21 cellular contexts compared by ENCODE assay signal in the genomic region with DNA sequence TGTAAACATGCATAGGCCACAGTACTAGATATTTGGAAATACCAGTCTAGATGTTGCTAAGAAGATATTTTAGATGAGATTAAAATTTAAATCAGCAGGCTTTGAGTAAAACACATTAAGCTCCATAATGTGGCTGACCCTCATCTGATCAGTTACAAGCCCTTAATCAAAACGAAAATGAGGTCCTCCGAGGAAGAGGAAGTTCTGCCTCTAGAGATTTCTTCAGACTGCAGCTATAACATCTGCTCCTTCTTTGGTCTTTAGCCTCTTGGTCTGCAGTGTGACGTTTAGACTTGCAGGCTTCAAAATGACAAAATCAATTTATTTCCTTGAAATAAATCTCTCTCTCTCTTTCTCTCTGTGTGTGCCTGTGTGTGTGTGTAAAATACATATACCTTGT.
DNase-seq lines count a peak whose midpoint lies in the region; ATAC-seq, FAIRE-seq and TF ChIP-seq lines count a peak whose summit lies in the region.
"Had no signal": no experiment of that assay in that cellular context is flagged by ENCODE, and none has a peak within 500 bp of the region (broad histone marks: within the 10 kb centered on the region; RNA-seq: fewer than 3 reads in every experiment).

No MANE protein-coding gene starts in this region.

- H3K27me3 ChIP-seq in GM23338 (ENCODE audit: insufficient read depth) = no peaks in the 10 kb centered on the region
- H3K27me3 ChIP-seq in MG63 = no peaks in the 10 kb centered on the region
- no peaks in the 10 kb centered on the region for H3K27me3 ChIP-seq in neural progenitor cell
- H3K27me3 ChIP-seq: spleen, vagina had no signal

- no peaks in the 10 kb centered on the region for H3K36me3 Mint-ChIP-seq in GM23338 (ENCODE audit: low read depth)
- no peaks in the 10 kb centered on the region for H3K36me3 Mint-ChIP-seq in neural progenitor cell
- H3K36me3 Mint-ChIP-seq in activated CD4-positive, alpha-beta memory T cell treated with anti-CD3 and anti-CD28 coated beads, Interleukin-2, amount 10 ng/mL, durations not matched to agents 7 days and 5 days (ENCODE audit: low read depth) = no peaks in the 10 kb centered on the region
- no peaks in the 10 kb centered on the region for H3K36me3 Mint-ChIP-seq in activated naive CD8-positive, alpha-beta T cell treated with anti-CD3 and anti-CD28 coated beads for 36 hours
- H3K36me3 Mint-ChIP-seq: brain had no signal

- H3K9me2 ChIP-seq in GM23338 (ENCODE audit: insufficient read depth) = no peaks in the 10 kb centered on the region

- H3K36me3 ChIP-seq in GM23338 (ENCODE audit: insufficient read depth) (no peaks in the 10 kb centered on the region), MG63 (no peaks in the 10 kb centered on the region), neural progenitor cell (no peaks in the 10 kb centered on the region), kidney (ENCODE audit: control insufficient read depth in 1 of 2, insufficient read depth in 2 of 2, low read length in 2 of 2) (no peaks in the 10 kb centered on the region)
- H3K36me3 ChIP-seq: spleen, vagina had no signal

- no peak for FAIRE-seq in kidney (lab: Jason Lieb, UNC)
- FAIRE-seq: H1 had no signal

- CTCF ChIA-PET in activated CD4-positive, alpha-beta memory T cell treated with anti-CD3 and anti-CD28 coated beads, Interleukin-2, amount 10 ng/mL, durations not matched to agents 7 days and 5 days (lab: Charles Lee) = no interaction called here

- H3K27ac Mint-ChIP-seq in GM23338 (no peak overlapping the region), neural progenitor cell (no peak overlapping the region)
- no peak overlapping the region for H3K27ac Mint-ChIP-seq in activated CD4-positive, alpha-beta memory T cell treated with anti-CD3 and anti-CD28 coated beads, Interleukin-2, amount 10 ng/mL, durations not matched to agents 7 days and 5 days
- no peak overlapping the region for H3K27ac Mint-ChIP-seq in activated naive CD8-positive, alpha-beta T cell treated with anti-CD3 and anti-CD28 coated beads for 36 hours
- H3K27ac Mint-ChIP-seq: brain; stimulated activated naive CD8-positive, alpha-beta T cell treated with anti-CD3 and anti-CD28 coated beads, Interleukin-15, amount 100 ng/mL, for 72 hours had no signal

- H3K4me1 Mint-ChIP-seq in GM23338 (peaks cover 5% of the 10 kb centered on the region; the same call in 2 of the 3 replicates), neural progenitor cell (no peaks in the 10 kb centered on the region)
- no peaks in the 10 kb centered on the region for H3K4me1 Mint-ChIP-seq in activated CD4-positive, alpha-beta memory T cell treated with anti-CD3 and anti-CD28 coated beads, Interleukin-2, amount 10 ng/mL, durations not matched to agents 7 days and 5 days
- H3K4me1 Mint-ChIP-seq in activated naive CD8-positive, alpha-beta T cell treated with anti-CD3 and anti-CD28 coated beads for 36 hours = no peaks in the 10 kb centered on the region
- H3K4me1 Mint-ChIP-seq: brain; stimulated activated naive CD8-positive, alpha-beta T cell treated with anti-CD3 and anti-CD28 coated beads, Interleukin-15, amount 100 ng/mL, for 72 hours had no signal

- H2AFZ ChIP-seq in GM23338 (peak overlapping the region; percentile 39; the same call in 1 of the 2 replicates), neural progenitor cell (replicated peaks) (peak overlapping the region; percentile 26)
- H2AFZ ChIP-seq: parathyroid adenoma had no signal

- no peaks in the 10 kb centered on the region for H4K20me1 ChIP-seq in GM23338 (replicated peaks; ENCODE audit: insufficient read depth)
- no peaks in the 10 kb centered on the region for H4K20me1 ChIP-seq in neural progenitor cell (ENCODE audit: low read depth)

- H3K4me1 ChIP-seq in GM23338 (ENCODE audit: insufficient read depth) (no peaks in the 10 kb centered on the region; the same call in 1 of the 2 replicates), neural progenitor cell (no peaks in the 10 kb centered on the region), kidney (ENCODE audit: control insufficient read depth in 1 of 2, insufficient read depth in 1 of 2, low read depth in 1 of 2, low read length in 2 of 2) (no peaks in the 10 kb centered on the region)
- H3K4me1 ChIP-seq: parathyroid adenoma, spleen, vagina had no signal

- POLR2A ChIA-PET in activated CD4-positive, alpha-beta memory T cell treated with anti-CD3 and anti-CD28 coated beads, Interleukin-2, amount 10 ng/mL, durations not matched to agents 7 days and 5 days (lab: Charles Lee) = no interaction called here

- H3K9ac ChIP-seq in neural progenitor cell (no peak overlapping the region), kidney (ENCODE audit: low read length in 2 of 2) (no peak overlapping the region)
- H3K9ac ChIP-seq: parathyroid adenoma had no signal

- no peaks in the 10 kb centered on the region for H3K79me2 ChIP-seq in GM23338 (replicated peaks; ENCODE audit: insufficient read depth)
- H3K79me2 ChIP-seq in neural progenitor cell (ENCODE audit: low read depth) = no peaks in the 10 kb centered on the region
- H3K79me2 ChIP-seq: parathyroid adenoma had no signal

- H3K27me3 Mint-ChIP-seq in GM23338 (ENCODE audit: insufficient read depth, low read depth, poor library complexity) (peaks cover 2% of the 10 kb centered on the region), neural progenitor cell (ENCODE audit: insufficient read depth, low read depth) (no peaks in the 10 kb centered on the region)
- no peaks in the 10 kb centered on the region for H3K27me3 Mint-ChIP-seq in activated CD4-positive, alpha-beta memory T cell treated with anti-CD3 and anti-CD28 coated beads, Interleukin-2, amount 10 ng/mL, durations not matched to agents 7 days and 5 days
- H3K27me3 Mint-ChIP-seq in activated naive CD8-positive, alpha-beta T cell treated with anti-CD3 and anti-CD28 coated beads for 36 hours = no peaks in the 10 kb centered on the region
- H3K27me3 Mint-ChIP-seq: brain; stimulated activated naive CD8-positive, alpha-beta T cell treated with anti-CD3 and anti-CD28 coated beads, Interleukin-15, amount 100 ng/mL, for 72 hours had no signal

- no peak for DNase-seq in GM23338 (ENCODE audit: low spot score)
- DNase-seq in MG63 = no peak
- DNase-seq in SIG-M5 treated with dmso at 0.1 percent for 504 hours (lab: John Stamatoyannopoulos, UW; ENCODE audit: unreplicated experiment) = peak; percentile 90
- no peak for DNase-seq in neural progenitor cell (ENCODE audit: low spot score)
- no peak for DNase-seq in kidney
- no peak for DNase-seq in activated CD4-positive, alpha-beta memory T cell treated with anti-CD3 and anti-CD28 coated beads, Interleukin-2, amount 10 ng/mL, durations not matched to agents 7 days and 5 days
- no peak for DNase-seq in activated naive CD8-positive, alpha-beta T cell treated with anti-CD3 and anti-CD28 coated beads for 36 hours
- no peak for DNase-seq in HuH-7 (ENCODE audit: low spot score)
- DNase-seq: activated CD4-positive, CD25-positive, alpha-beta regulatory T cell; activated naive CD4-positive, alpha-beta T cell treated with Interleukin-2 at 50 U/mL for 16 hours; hypothalamus; left colon; NCI-H2171 treated with DMSO at 0.1 percent for 48 hours; PC-3; spleen; stimulated activated naive CD8-positive, alpha-beta T cell treated with anti-CD3 and anti-CD28 coated beads, Interleukin-15, amount 100 ng/mL, for 72 hours had no signal

- no peak for ATAC-seq in GM23338
- ATAC-seq: left colon; PC-3; stimulated activated naive CD8-positive, alpha-beta T cell treated with anti-CD3 and anti-CD28 coated beads, Interleukin-15, amount 100 ng/mL, for 72 hours had no signal

- H3K9me3 Mint-ChIP-seq in GM23338 (no peaks in the 10 kb centered on the region), neural progenitor cell (no peaks in the 10 kb centered on the region)
- H3K9me3 Mint-ChIP-seq in activated CD4-positive, alpha-beta memory T cell treated with anti-CD3 and anti-CD28 coated beads, Interleukin-2, amount 10 ng/mL, durations not matched to agents 7 days and 5 days = peaks cover 9% of the 10 kb centered on the region
- peaks cover 10% of the 10 kb centered on the region for H3K9me3 Mint-ChIP-seq in activated naive CD8-positive, alpha-beta T cell treated with anti-CD3 and anti-CD28 coated beads for 36 hours

- H3K4me2 ChIP-seq in GM23338 (no peak overlapping the region), neural progenitor cell (no peak overlapping the region)

- H3K27ac ChIP-seq in GM23338 (ENCODE audit: low read depth) = no peak overlapping the region
- H3K27ac ChIP-seq in neural progenitor cell = no peak overlapping the region
- no peak overlapping the region for H3K27ac ChIP-seq in kidney (ENCODE audit: low read depth in 2 of 2, low read length in 2 of 2)
- H3K27ac ChIP-seq: HL-60, parathyroid adenoma, spleen, vagina had no signal

- H3K9me3 ChIP-seq in MG63 (no peaks in the 10 kb centered on the region), neural progenitor cell (ENCODE audit: low read depth) (no peaks in the 10 kb centered on the region), kidney (ENCODE audit: control insufficient read depth in 1 of 2, low read length in 2 of 2) (no peaks in the 10 kb centered on the region)
- H3K9me3 ChIP-seq: vagina had no signal

- no peaks in the 10 kb centered on the region for H3F3A ChIP-seq in GM23338 (replicated peaks; ENCODE audit: low read depth)
- no peaks in the 10 kb centered on the region for H3F3A ChIP-seq in neural progenitor cell (ENCODE audit: low read depth)

- H3K4me3 ChIP-seq in GM23338 (no peak overlapping the region), MG63 (peak overlapping the region; percentile 4; the same call in 1 of the 2 replicates), neural progenitor cell (no peak overlapping the region), kidney (ENCODE audit: low read length in 2 of 2) (no peak overlapping the region)
- H3K4me3 ChIP-seq: spleen, vagina had no signal

- intact Hi-C loops in kidney (cut with DNase I) = no loop called here

- no peak for TF ChIP-seq CTCF in GM23338 (conservative IDR thresholded peaks at IDR 0.05; ENCODE audit: low read depth in 2 of 2)
- TF ChIP-seq CTCF in neural progenitor cell (IDR thresholded peaks at IDR 0.05) = no peak
- no peak for TF ChIP-seq CTCF in kidney (IDR thresholded peaks at IDR 0.05; ENCODE audit: borderline replicate concordance, extremely low read depth, insufficient read depth)

- H3K4me3 Mint-ChIP-seq in GM23338 = no peak overlapping the region
- H3K4me3 Mint-ChIP-seq in neural progenitor cell = no peak overlapping the region
- H3K4me3 Mint-ChIP-seq in activated CD4-positive, alpha-beta memory T cell treated with anti-CD3 and anti-CD28 coated beads, Interleukin-2, amount 10 ng/mL, durations not matched to agents 7 days and 5 days = no peak overlapping the region
- H3K4me3 Mint-ChIP-seq in activated naive CD8-positive, alpha-beta T cell treated with anti-CD3 and anti-CD28 coated beads for 36 hours = no peak overlapping the region
- H3K4me3 Mint-ChIP-seq: brain; stimulated activated naive CD8-positive, alpha-beta T cell treated with anti-CD3 and anti-CD28 coated beads, Interleukin-15, amount 100 ng/mL, for 72 hours had no signal

TF ChIP-seq in GM23338, 12 proteins besides CTCF, POLR2A, EP300 and RAD21 (continues in another document):
- TF ChIP-seq CREB1 (CRISPR knock-in tag; IDR thresholded peaks at IDR 0.05; ENCODE audit: low read depth) (no peak), JUNB (IDR thresholded peaks at IDR 0.05; ENCODE audit: unreplicated experiment) (no peak)
